Comparison of ENCODE assay signal across 9 cellular contexts in genomic region chr9:83154087-83154736, GRCh38.
DNase-seq lines count a peak whose midpoint lies in the region; ATAC-seq, FAIRE-seq and TF ChIP-seq lines count a peak whose summit lies in the region.
"Had no signal": no experiment of that assay in that cellular context is flagged by ENCODE, and none has a peak within 500 bp of the region (broad histone marks: within the 10 kb centered on the region; RNA-seq: fewer than 3 reads in every experiment).

No MANE protein-coding gene starts in this region.

- no peak overlapping the region for H3K4me3 ChIP-seq in A549
- no peak overlapping the region for H3K4me3 ChIP-seq in choroid plexus epithelial cell (ENCODE audit: low read depth, low read length)

- CTCF ChIA-PET in A549 (lab: Yijun Ruan, JAX) = interaction anchor here (0.8 kb wide), 1 partner anchor 9 kb away, joined by 3 read pairs; no protein-coding TSS in a partner anchor

- 66% methylated on average over 2 of the region's 2 CpGs for WGBS in A549 (ENCODE audit: missing lambda C conversion rate)

- H3K9me3 ChIP-seq in A549 = no peaks in the 10 kb centered on the region

- no peak for TF ChIP-seq POLR2A in A549 (IDR thresholded peaks at IDR 0.05; ENCODE audit: low read length)

- POLR2A ChIA-PET in A549 (lab: Yijun Ruan, JAX) = no interaction called here

- no peak overlapping the region for H3K27ac ChIP-seq in A549

- H3K4me1 ChIP-seq in A549 = 0 out of 3 replicates have a peak, but pooled peaks cover 3% of the 10 kb centered on the region

- TF ChIP-seq EP300 in A549 (IDR thresholded peaks at IDR 0.05) = no peak

- ATAC-seq in A549 (peak; percentile 25 to 83; a peak in 3 of 6 replicates), GM19452 (IDR thresholded peaks at IDR 0.05; ENCODE audit: unreplicated experiment) (peak; percentile 98), HG03280 (IDR thresholded peaks at IDR 0.05; ENCODE audit: unreplicated experiment) (peak; percentile 93)

- no peak for TF ChIP-seq CTCF in A549 (IDR thresholded peaks at IDR 0.05)
- TF ChIP-seq CTCF in choroid plexus epithelial cell (conservative IDR thresholded peaks at IDR 0.05; ENCODE audit: low read depth, low read length) = no peak
- no peak for TF ChIP-seq CTCF in GM20000 (IDR thresholded peaks at IDR 0.05; ENCODE audit: extremely low read depth, missing control alignments)

- no peak for TF ChIP-seq RAD21 in A549 (conservative IDR thresholded peaks at IDR 0.05 in 1 of 2, IDR thresholded peaks at IDR 0.05 in 1 of 2)

- no peak for DNase-seq in A549 (ENCODE audit: low read depth in 1 of 2, low spot score in 1 of 2)
- DNase-seq in choroid plexus epithelial cell (ENCODE audit: low read depth) = peak; percentile 67
- DNase-seq in stimulated activated CD8-positive, alpha-beta memory T cell treated with anti-CD3 and anti-CD28 coated beads, Interleukin-4, amount 100 ng/mL, for 48 hours = no peak
- DNase-seq in COLO668 (lab: John Stamatoyannopoulos, UW; ENCODE audit: unreplicated experiment) = no peak
- DNase-seq in KBM-7 = no peak
- DNase-seq in GM20000 (ENCODE audit: low spot score) = no peak
- DNase-seq: NCI-H345 had no signal

- H3K4me2 ChIP-seq in A549 = no peak overlapping the region

- in situ Hi-C loops in KBM-7 (cut with MboI; ENCODE audit: low pct_unique_long_range_greater_than_20kb, low sequenced_read_pairs) = no loop called here

- FAIRE-seq in A549 (lab: Jason Lieb, UNC) = no peak

TF ChIP-seq in A549, 52 proteins besides CTCF, POLR2A, EP300 and RAD21:
- TF ChIP-seq JUNB (IDR thresholded peaks at IDR 0.05) (no peak), BHLHE40 (IDR thresholded peaks at IDR 0.05; ENCODE audit: low read depth, low read length) (no peak), TP53 (CRISPR knock-in tag; IDR thresholded peaks at IDR 0.05) (no peak), MAFK (IDR thresholded peaks at IDR 0.05; ENCODE audit: partially characterized antibody) (no peak), HDAC2 (IDR thresholded peaks at IDR 0.05) (no peak), CEBPB (IDR thresholded peaks at IDR 0.05) (no peak), CHD4 (IDR thresholded peaks at IDR 0.05; ENCODE audit: borderline replicate concordance) (no peak), HOXB5 (CRISPR knock-in tag; IDR thresholded peaks at IDR 0.05) (no peak), MYC (IDR thresholded peaks at IDR 0.05; ENCODE audit: borderline replicate concordance, low read length) (no peak), SMC3 (IDR thresholded peaks at IDR 0.05) (no peak), CHD2 (IDR thresholded peaks at IDR 0.05; ENCODE audit: low read length, partially characterized antibody) (no peak), EHMT2 (IDR thresholded peaks at IDR 0.05; ENCODE audit: low read depth) (no peak), KDM1A (IDR thresholded peaks at IDR 0.05; ENCODE audit: low read depth) (no peak)
- TF ChIP-seq, protein P1, sequence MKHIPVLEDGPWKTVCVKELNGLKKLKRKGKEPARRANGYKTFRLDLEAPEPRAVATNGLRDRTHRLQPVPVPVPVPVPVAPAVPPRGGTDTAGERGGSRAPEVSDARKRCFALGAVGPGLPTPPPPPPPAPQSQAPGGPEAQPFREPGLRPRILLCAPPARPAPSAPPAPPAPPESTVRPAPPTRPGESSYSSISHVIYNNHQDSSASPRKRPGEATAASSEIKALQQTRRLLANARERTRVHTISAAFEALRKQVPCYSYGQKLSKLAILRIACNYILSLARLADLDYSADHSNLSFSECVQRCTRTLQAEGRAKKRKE (CRISPR knock-in tag; IDR thresholded peaks at IDR 0.05; ENCODE audit: low read depth) = no peak
- TF ChIP-seq, protein P2, sequence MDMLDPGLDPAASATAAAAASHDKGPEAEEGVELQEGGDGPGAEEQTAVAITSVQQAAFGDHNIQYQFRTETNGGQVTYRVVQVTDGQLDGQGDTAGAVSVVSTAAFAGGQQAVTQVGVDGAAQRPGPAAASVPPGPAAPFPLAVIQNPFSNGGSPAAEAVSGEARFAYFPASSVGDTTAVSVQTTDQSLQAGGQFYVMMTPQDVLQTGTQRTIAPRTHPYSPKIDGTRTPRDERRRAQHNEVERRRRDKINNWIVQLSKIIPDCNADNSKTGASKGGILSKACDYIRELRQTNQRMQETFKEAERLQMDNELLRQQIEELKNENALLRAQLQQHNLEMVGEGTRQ (IDR thresholded peaks at IDR 0.05) = no peak
